In the genomic region with DNA sequence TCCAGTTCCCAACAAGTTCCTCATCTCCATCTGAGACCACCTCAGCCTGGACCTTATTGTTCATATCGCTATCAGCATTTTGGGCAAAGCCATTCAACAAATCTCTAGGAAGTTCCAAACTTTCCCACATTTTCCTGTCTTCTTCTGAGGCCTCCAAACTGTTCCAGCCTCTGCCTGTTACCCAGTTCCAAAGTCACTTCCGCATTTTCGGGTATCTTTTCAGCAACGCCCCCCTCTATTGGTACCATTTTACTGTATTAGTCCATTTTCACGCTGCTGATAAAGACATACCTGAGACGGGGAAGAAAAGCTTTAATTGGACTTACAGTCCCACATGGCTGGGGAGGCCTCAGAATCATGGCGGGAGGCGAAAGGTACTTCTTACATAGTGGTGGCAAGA, we compare ENCODE assay signal across 8 cellular contexts. TPM values are rescaled to one million over a fixed set of nuclear protein-coding genes. Genes with fewer than 3 reads are reported as not detected.
"Had no signal": no experiment of that assay in that cellular context is flagged by ENCODE, and none has a peak within 500 bp of the region (broad histone marks: within the 10 kb centered on the region; RNA-seq: fewer than 3 reads in every experiment).

No MANE protein-coding gene starts in this region.

RNA-seq across cellular contexts. Expression of a gene that starts 13.6 kb away (rescaled TPM):
- total RNA-seq: suprapubic skin, temporal lobe, thoracic aorta, upper lobe of left lung, urinary bladder, vagina had no signal
- polyA plus RNA-seq: stomach, thymus, urinary bladder had no signal
